In genomic region chr21:34807881-34808568, GRCh38 we compare ENCODE assay signal across 1 cellular context.
TF ChIP-seq lines count a peak whose summit lies in the region.

No MANE protein-coding gene starts in this region.

TF ChIP-seq in A549, 52 proteins besides CTCF, POLR2A, EP300 and RAD21 (continued from another document):
- TF ChIP-seq PBX3 (IDR thresholded peaks at IDR 0.05) (no peak), NPAS2 (CRISPR knock-in tag; IDR thresholded peaks at IDR 0.05; ENCODE audit: borderline replicate concordance) (no peak), HES2 (IDR thresholded peaks at IDR 0.05) (no peak), HMGXB4 (CRISPR knock-in tag; IDR thresholded peaks at IDR 0.05; ENCODE audit: borderline replicate concordance) (no peak), ZC3H11A (IDR thresholded peaks at IDR 0.05) (no peak), RARB (CRISPR knock-in tag; IDR thresholded peaks at IDR 0.05) (no peak), TP53 (CRISPR knock-in tag; IDR thresholded peaks at IDR 0.05) (no peak), NFE2L2 (conservative IDR thresholded peaks at IDR 0.05; ENCODE audit: low read length) (no peak), CHD2 (IDR thresholded peaks at IDR 0.05; ENCODE audit: low read length, partially characterized antibody) (no peak), HOXB5 (CRISPR knock-in tag; IDR thresholded peaks at IDR 0.05) (0 out of 2 replicates have a peak, but pooled peaks have one; percentile 10), CBX2 (IDR thresholded peaks at IDR 0.05; ENCODE audit: borderline replicate concordance, low read depth) (no peak), EHMT2 (IDR thresholded peaks at IDR 0.05; ENCODE audit: low read depth) (no peak), MAX (IDR thresholded peaks at IDR 0.05) (no peak; the same call in 1 of the 2 replicates), CHD4 (IDR thresholded peaks at IDR 0.05; ENCODE audit: borderline replicate concordance) (no peak), ESRRA (IDR thresholded peaks at IDR 0.05; ENCODE audit: borderline replicate concordance, low read length) (no peak), ZFP36 (IDR thresholded peaks at IDR 0.05; ENCODE audit: borderline replicate concordance, partially characterized antibody) (no peak), ATOH8 (CRISPR knock-in tag; IDR thresholded peaks at IDR 0.05; ENCODE audit: low read depth) (peak; percentile 37; the same call in 1 of the 2 replicates), MYC (IDR thresholded peaks at IDR 0.05; ENCODE audit: borderline replicate concordance, low read length) (no peak), PHF8 (IDR thresholded peaks at IDR 0.05; ENCODE audit: borderline replicate concordance, low read depth) (no peak), KDM5A (IDR thresholded peaks at IDR 0.05) (no peak), ZNF302 (CRISPR knock-in tag; IDR thresholded peaks at IDR 0.05) (no peak), HEYL (CRISPR knock-in tag; IDR thresholded peaks at IDR 0.05) (no peak), BCL3 (IDR thresholded peaks at IDR 0.05) (no peak), RFX5 (IDR thresholded peaks at IDR 0.05) (no peak), JUNB (IDR thresholded peaks at IDR 0.05) (no peak), SREBF2 (IDR thresholded peaks at IDR 0.05) (no peak), CEBPB (IDR thresholded peaks at IDR 0.05) (peak; percentile 68 to 75)
